In genomic region chr16:578870-579405, GRCh38 we compare ENCODE assay signal across 1 cellular context.
TF ChIP-seq lines count a peak whose summit lies in the region.

No MANE protein-coding gene starts in this region.

TF ChIP-seq in K562, 482 proteins besides CTCF, POLR2A, EP300 and RAD21 (continued from another document and continues in another):
- TF ChIP-seq, protein P1, sequence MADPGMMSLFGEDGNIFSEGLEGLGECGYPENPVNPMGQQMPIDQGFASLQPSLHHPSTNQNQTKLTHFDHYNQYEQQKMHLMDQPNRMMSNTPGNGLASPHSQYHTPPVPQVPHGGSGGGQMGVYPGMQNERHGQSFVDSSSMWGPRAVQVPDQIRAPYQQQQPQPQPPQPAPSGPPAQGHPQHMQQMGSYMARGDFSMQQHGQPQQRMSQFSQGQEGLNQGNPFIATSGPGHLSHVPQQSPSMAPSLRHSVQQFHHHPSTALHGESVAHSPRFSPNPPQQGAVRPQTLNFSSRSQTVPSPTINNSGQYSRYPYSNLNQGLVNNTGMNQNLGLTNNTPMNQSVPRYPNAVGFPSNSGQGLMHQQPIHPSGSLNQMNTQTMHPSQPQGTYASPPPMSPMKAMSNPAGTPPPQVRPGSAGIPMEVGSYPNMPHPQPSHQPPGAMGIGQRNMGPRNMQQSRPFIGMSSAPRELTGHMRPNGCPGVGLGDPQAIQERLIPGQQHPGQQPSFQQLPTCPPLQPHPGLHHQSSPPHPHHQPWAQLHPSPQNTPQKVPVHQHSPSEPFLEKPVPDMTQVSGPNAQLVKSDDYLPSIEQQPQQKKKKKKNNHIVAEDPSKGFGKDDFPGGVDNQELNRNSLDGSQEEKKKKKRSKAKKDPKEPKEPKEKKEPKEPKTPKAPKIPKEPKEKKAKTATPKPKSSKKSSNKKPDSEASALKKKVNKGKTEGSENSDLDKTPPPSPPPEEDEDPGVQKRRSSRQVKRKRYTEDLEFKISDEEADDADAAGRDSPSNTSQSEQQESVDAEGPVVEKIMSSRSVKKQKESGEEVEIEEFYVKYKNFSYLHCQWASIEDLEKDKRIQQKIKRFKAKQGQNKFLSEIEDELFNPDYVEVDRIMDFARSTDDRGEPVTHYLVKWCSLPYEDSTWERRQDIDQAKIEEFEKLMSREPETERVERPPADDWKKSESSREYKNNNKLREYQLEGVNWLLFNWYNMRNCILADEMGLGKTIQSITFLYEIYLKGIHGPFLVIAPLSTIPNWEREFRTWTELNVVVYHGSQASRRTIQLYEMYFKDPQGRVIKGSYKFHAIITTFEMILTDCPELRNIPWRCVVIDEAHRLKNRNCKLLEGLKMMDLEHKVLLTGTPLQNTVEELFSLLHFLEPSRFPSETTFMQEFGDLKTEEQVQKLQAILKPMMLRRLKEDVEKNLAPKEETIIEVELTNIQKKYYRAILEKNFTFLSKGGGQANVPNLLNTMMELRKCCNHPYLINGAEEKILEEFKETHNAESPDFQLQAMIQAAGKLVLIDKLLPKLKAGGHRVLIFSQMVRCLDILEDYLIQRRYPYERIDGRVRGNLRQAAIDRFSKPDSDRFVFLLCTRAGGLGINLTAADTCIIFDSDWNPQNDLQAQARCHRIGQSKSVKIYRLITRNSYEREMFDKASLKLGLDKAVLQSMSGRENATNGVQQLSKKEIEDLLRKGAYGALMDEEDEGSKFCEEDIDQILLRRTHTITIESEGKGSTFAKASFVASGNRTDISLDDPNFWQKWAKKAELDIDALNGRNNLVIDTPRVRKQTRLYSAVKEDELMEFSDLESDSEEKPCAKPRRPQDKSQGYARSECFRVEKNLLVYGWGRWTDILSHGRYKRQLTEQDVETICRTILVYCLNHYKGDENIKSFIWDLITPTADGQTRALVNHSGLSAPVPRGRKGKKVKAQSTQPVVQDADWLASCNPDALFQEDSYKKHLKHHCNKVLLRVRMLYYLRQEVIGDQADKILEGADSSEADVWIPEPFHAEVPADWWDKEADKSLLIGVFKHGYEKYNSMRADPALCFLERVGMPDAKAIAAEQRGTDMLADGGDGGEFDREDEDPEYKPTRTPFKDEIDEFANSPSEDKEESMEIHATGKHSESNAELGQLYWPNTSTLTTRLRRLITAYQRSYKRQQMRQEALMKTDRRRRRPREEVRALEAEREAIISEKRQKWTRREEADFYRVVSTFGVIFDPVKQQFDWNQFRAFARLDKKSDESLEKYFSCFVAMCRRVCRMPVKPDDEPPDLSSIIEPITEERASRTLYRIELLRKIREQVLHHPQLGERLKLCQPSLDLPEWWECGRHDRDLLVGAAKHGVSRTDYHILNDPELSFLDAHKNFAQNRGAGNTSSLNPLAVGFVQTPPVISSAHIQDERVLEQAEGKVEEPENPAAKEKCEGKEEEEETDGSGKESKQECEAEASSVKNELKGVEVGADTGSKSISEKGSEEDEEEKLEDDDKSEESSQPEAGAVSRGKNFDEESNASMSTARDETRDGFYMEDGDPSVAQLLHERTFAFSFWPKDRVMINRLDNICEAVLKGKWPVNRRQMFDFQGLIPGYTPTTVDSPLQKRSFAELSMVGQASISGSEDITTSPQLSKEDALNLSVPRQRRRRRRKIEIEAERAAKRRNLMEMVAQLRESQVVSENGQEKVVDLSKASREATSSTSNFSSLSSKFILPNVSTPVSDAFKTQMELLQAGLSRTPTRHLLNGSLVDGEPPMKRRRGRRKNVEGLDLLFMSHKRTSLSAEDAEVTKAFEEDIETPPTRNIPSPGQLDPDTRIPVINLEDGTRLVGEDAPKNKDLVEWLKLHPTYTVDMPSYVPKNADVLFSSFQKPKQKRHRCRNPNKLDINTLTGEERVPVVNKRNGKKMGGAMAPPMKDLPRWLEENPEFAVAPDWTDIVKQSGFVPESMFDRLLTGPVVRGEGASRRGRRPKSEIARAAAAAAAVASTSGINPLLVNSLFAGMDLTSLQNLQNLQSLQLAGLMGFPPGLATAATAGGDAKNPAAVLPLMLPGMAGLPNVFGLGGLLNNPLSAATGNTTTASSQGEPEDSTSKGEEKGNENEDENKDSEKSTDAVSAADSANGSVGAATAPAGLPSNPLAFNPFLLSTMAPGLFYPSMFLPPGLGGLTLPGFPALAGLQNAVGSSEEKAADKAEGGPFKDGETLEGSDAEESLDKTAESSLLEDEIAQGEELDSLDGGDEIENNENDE (IDR thresholded peaks at IDR 0.05; ENCODE audit: low read depth, low read length): no peak
- TF ChIP-seq, protein P2, sequence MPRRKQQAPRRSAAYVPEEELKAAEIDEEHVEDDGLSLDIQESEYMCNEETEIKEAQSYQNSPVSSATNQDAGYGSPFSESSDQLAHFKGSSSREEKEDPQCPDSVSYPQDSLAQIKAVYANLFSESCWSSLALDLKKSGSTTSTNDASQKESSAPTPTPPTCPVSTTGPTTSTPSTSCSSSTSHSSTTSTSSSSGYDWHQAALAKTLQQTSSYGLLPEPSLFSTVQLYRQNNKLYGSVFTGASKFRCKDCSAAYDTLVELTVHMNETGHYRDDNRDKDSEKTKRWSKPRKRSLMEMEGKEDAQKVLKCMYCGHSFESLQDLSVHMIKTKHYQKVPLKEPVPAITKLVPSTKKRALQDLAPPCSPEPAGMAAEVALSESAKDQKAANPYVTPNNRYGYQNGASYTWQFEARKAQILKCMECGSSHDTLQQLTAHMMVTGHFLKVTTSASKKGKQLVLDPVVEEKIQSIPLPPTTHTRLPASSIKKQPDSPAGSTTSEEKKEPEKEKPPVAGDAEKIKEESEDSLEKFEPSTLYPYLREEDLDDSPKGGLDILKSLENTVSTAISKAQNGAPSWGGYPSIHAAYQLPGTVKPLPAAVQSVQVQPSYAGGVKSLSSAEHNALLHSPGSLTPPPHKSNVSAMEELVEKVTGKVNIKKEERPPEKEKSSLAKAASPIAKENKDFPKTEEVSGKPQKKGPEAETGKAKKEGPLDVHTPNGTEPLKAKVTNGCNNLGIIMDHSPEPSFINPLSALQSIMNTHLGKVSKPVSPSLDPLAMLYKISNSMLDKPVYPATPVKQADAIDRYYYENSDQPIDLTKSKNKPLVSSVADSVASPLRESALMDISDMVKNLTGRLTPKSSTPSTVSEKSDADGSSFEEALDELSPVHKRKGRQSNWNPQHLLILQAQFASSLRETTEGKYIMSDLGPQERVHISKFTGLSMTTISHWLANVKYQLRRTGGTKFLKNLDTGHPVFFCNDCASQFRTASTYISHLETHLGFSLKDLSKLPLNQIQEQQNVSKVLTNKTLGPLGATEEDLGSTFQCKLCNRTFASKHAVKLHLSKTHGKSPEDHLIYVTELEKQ (CRISPR knock-in tag; IDR thresholded peaks at IDR 0.05): no peak
- no peak for TF ChIP-seq RBM15 (IDR thresholded peaks at IDR 0.05; ENCODE audit: insufficient read depth, low read length)
- TF ChIP-seq MNT (conservative IDR thresholded peaks at IDR 0.05): peak; percentile 87 to 93
- no peak for TF ChIP-seq ZNF655 (CRISPR knock-in tag; IDR thresholded peaks at IDR 0.05)
- TF ChIP-seq ZNF76 (CRISPR knock-in tag; IDR thresholded peaks at IDR 0.05; ENCODE audit: borderline replicate concordance): no peak
- TF ChIP-seq JUNB (CRISPR knock-in tag; conservative IDR thresholded peaks at IDR 0.05): no peak
- no peak for TF ChIP-seq ZNF3 (CRISPR knock-in tag; IDR thresholded peaks at IDR 0.05)
- TF ChIP-seq, protein P3, sequence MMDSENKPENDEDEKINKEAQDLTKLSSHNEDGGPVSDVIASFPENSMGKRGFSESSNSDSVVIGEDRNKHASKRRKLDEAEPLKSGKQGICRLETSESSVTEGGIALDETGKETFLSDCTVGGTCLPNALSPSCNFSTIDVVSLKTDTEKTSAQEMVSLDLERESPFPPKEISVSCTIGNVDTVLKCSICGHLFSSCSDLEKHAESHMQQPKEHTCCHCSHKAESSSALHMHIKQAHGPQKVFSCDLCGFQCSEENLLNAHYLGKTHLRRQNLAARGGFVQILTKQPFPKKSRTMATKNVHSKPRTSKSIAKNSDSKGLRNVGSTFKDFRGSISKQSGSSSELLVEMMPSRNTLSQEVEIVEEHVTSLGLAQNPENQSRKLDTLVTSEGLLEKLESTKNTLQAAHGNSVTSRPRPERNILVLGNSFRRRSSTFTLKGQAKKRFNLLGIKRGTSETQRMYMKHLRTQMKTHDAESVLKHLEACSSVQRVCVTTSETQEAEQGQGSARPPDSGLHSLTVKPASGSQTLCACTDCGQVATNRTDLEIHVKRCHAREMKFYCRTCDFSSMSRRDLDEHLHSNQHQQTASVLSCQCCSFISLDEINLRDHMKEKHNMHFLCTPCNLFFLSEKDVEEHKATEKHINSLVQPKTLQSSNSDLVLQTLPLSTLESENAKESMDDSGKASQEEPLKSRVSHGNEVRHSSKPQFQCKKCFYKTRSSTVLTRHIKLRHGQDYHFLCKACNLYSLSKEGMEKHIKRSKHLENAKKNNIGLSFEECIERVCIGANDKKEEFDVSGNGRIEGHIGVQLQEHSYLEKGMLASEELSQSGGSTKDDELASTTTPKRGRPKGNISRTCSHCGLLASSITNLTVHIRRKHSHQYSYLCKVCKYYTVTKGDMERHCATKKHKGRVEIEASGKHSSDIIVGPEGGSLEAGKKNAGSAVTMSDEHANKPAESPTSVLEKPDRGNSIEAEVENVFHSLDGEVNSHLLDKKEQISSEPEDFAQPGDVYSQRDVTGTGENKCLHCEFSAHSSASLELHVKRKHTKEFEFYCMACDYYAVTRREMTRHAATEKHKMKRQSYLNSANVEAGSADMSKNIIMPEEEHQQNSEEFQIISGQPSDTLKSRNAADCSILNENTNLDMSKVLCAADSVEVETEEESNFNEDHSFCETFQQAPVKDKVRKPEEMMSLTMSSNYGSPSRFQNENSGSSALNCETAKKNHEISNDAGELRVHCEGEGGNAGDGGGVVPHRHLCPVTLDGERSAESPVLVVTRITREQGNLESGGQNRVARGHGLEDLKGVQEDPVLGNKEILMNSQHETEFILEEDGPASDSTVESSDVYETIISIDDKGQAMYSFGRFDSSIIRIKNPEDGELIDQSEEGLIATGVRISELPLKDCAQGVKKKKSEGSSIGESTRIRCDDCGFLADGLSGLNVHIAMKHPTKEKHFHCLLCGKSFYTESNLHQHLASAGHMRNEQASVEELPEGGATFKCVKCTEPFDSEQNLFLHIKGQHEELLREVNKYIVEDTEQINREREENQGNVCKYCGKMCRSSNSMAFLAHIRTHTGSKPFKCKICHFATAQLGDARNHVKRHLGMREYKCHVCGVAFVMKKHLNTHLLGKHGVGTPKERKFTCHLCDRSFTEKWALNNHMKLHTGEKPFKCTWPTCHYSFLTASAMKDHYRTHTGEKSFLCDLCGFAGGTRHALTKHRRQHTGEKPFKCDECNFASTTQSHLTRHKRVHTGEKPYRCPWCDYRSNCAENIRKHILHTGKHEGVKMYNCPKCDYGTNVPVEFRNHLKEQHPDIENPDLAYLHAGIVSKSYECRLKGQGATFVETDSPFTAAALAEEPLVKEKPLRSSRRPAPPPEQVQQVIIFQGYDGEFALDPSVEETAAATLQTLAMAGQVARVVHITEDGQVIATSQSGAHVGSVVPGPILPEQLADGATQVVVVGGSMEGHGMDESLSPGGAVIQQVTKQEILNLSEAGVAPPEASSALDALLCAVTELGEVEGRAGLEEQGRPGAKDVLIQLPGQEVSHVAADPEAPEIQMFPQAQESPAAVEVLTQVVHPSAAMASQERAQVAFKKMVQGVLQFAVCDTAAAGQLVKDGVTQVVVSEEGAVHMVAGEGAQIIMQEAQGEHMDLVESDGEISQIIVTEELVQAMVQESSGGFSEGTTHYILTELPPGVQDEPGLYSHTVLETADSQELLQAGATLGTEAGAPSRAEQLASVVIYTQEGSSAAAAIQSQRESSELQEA (IDR thresholded peaks at IDR 0.05; ENCODE audit: low read depth): no peak
- TF ChIP-seq NBN (IDR thresholded peaks at IDR 0.05; ENCODE audit: low read depth): no peak
- TF ChIP-seq, protein P4, sequence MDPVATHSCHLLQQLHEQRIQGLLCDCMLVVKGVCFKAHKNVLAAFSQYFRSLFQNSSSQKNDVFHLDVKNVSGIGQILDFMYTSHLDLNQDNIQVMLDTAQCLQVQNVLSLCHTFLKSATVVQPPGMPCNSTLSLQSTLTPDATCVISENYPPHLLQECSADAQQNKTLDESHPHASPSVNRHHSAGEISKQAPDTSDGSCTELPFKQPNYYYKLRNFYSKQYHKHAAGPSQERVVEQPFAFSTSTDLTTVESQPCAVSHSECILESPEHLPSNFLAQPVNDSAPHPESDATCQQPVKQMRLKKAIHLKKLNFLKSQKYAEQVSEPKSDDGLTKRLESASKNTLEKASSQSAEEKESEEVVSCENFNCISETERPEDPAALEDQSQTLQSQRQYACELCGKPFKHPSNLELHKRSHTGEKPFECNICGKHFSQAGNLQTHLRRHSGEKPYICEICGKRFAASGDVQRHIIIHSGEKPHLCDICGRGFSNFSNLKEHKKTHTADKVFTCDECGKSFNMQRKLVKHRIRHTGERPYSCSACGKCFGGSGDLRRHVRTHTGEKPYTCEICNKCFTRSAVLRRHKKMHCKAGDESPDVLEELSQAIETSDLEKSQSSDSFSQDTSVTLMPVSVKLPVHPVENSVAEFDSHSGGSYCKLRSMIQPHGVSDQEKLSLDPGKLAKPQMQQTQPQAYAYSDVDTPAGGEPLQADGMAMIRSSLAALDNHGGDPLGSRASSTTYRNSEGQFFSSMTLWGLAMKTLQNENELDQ (CRISPR knock-in tag; IDR thresholded peaks at IDR 0.05; ENCODE audit: borderline replicate concordance): no peak
- no peak for TF ChIP-seq BDP1 (IDR thresholded peaks at IDR 0.05; ENCODE audit: insufficient read depth, insufficient read length)
- TF ChIP-seq NR2C2 (CRISPR knock-in tag; IDR thresholded peaks at IDR 0.05): peak; percentile 76
- TF ChIP-seq NR2C2 (tag; IDR thresholded peaks at IDR 0.05): no peak
- no peak for TF ChIP-seq ELF4 (CRISPR knock-in tag; IDR thresholded peaks at IDR 0.05)
- no peak for TF ChIP-seq ZNF23 (CRISPR knock-in tag; IDR thresholded peaks at IDR 0.05)
- no peak for TF ChIP-seq CAMTA2 (CRISPR knock-in tag; conservative IDR thresholded peaks at IDR 0.05)
- peak; percentile 72; the same call in 1 of the 2 replicates for TF ChIP-seq MXI1 (IDR thresholded peaks at IDR 0.05; ENCODE audit: low read depth, low read length)
- TF ChIP-seq ZNF77 (CRISPR knock-in tag; IDR thresholded peaks at IDR 0.05): no peak
